Comparison of ENCODE assay signal across 22 cellular contexts in the genomic region with DNA sequence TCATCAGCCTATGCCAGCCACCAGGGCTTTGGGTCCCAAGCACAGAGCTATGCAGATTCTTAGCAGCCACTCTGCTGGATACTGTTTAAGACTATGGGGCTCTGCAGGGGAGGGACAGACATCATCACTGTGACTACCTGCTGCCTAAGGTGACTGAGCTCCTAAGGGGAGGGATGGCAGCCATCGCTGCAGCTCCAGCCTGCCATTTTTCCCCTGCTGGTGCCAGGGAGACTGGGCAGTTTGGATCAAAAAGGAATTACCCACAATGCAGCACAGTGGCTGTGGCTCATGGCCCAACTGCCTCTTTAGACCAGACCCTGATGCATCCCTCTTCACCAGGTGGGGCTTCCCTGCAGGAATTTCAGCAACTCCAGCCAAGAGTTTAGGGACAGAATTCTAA.
"Had no signal": no experiment of that assay in that cellular context is flagged by ENCODE, and none has a peak within 500 bp of the region (broad histone marks: within the 10 kb centered on the region; RNA-seq: fewer than 3 reads in every experiment).

No MANE protein-coding gene starts in this region.

- H3K4me3 ChIP-seq: SK-N-MC had no signal

- ATAC-seq: activated T-helper 17 cell treated with anti-CD3 and anti-CD28 coated beads, Interleukin-2, amount 50 U/mL, for 72 hours; PC-3; T-cell had no signal

- H3K27ac Mint-ChIP-seq: activated CD4-positive, alpha-beta memory T cell treated with anti-CD3 and anti-CD28 coated beads, Interleukin-2, amount 10 ng/mL, durations not matched to agents 7 days and 5 days; activated CD4-positive, alpha-beta T cell treated with anti-CD3 and anti-CD28 coated beads, Interleukin-2, amount 10 ng/mL, durations not matched to agents 24 days and 14 days; activated naive CD4-positive, alpha-beta T cell treated with anti-CD3 and anti-CD28 coated beads for 36 hours; activated naive CD8-positive, alpha-beta T cell; activated T-helper 17 cell treated with anti-CD3 and anti-CD28 coated beads, Interleukin-2, amount 50 U/mL, for 72 hours; brain; T-cell had no signal

- H3K4me3 Mint-ChIP-seq: activated CD4-positive, alpha-beta memory T cell treated with anti-CD3 and anti-CD28 coated beads, Interleukin-2, amount 10 ng/mL, durations not matched to agents 7 days and 5 days; activated CD4-positive, alpha-beta T cell treated with anti-CD3 and anti-CD28 coated beads, Interleukin-2, amount 10 ng/mL, durations not matched to agents 24 days and 14 days; activated naive CD4-positive, alpha-beta T cell treated with anti-CD3 and anti-CD28 coated beads for 36 hours; activated naive CD8-positive, alpha-beta T cell; activated T-helper 17 cell treated with anti-CD3 and anti-CD28 coated beads, Interleukin-2, amount 50 U/mL, for 72 hours; brain; central memory CD8-positive, alpha-beta T cell; T-cell had no signal

- H3K4me1 Mint-ChIP-seq: activated CD4-positive, alpha-beta memory T cell treated with anti-CD3 and anti-CD28 coated beads, Interleukin-2, amount 10 ng/mL, durations not matched to agents 7 days and 5 days; activated CD4-positive, alpha-beta T cell treated with anti-CD3 and anti-CD28 coated beads, Interleukin-2, amount 10 ng/mL, durations not matched to agents 24 days and 14 days; activated T-helper 17 cell treated with anti-CD3 and anti-CD28 coated beads, Interleukin-2, amount 50 U/mL, for 72 hours; brain; central memory CD8-positive, alpha-beta T cell; T-cell had no signal

- DNase-seq: activated CD4-positive, alpha-beta memory T cell treated with anti-CD3 and anti-CD28 coated beads, Interleukin-2, amount 10 ng/mL, durations not matched to agents 7 days and 5 days; activated CD4-positive, alpha-beta T cell treated with anti-CD3 and anti-CD28 coated beads, Interleukin-2, amount 10 ng/mL, durations not matched to agents 24 days and 14 days; activated CD4-positive, CD25-positive, alpha-beta regulatory T cell treated with anti-CD3 and anti-CD28 coated beads, Interleukin-2, amount 50 U/mL, for 72 hours; activated gamma-delta T cell; activated naive CD4-positive, alpha-beta T cell treated with anti-CD3 and anti-CD28 coated beads for 36 hours; activated T-cell treated with anti-CD3 and anti-CD28 coated beads for 4 hours; activated T-cell treated with anti-CD3 and anti-CD28 coated beads, Interleukin-2, amount 50 U/mL, for 48 hours; amygdala; Kasumi-1; NCI-H1048; NCI-H187 treated with DMSO at 0.1 percent for 48 hours; NCI-H2081 treated with DMSO at 0.1 percent for 48 hours; NCI-H446; NCI-H524; PC-3; SHP77 treated with DMSO at 0.1 percent for 48 hours; T-cell had no signal

- H3K36me3 Mint-ChIP-seq: activated naive CD8-positive, alpha-beta T cell; brain; T-cell had no signal

- H3K27ac ChIP-seq: SK-N-MC had no signal
